14 cellular contexts compared by ENCODE assay signal in the genomic region with DNA sequence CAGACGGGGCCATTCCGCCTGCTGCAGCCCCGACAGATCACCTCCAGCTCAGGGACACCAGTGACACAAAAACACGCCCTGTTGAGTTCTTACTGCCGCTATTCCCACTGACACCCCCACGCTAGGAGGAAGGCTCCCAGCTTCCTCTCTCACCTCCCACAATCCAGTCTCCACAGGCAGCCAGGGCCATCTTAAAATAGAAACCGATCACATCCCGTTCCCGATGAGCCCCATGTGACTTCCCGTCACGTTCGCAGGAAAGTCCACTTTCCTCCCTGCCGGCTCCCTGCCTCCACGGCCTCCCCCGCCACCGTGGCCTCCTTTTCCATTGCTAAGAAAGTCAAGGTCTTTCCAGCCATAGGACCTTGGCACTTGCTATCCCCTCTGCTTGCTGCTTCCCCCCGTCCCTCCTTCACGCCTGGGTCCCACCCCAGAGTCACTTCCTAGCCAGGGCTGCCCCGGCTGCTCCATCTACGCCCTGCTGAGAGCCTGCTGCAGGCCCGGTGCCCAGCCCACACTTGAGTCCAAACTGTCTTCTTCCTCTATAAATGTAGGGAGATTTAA. TPM values are rescaled to one million over a fixed set of nuclear protein-coding genes. Genes with fewer than 3 reads are reported as not detected.
DNase-seq lines count a peak whose midpoint lies in the region; ATAC-seq and TF ChIP-seq lines count a peak whose summit lies in the region.
"Had no signal": no experiment of that assay in that cellular context is flagged by ENCODE, and none has a peak within 500 bp of the region (broad histone marks: within the 10 kb centered on the region; RNA-seq: fewer than 3 reads in every experiment).

No MANE protein-coding gene starts in this region.

- ATAC-seq in body of pancreas (peak; percentile 45), heart left ventricle (peak; percentile 66 to 88 (median 77)), GM19324 (IDR thresholded peaks at IDR 0.05; ENCODE audit: low FRiP score, unreplicated experiment) (no peak), GM18511 (IDR thresholded peaks at IDR 0.05; ENCODE audit: unreplicated experiment) (no peak)

- intact Hi-C loops in body of pancreas (cut with DNase I): loop anchor here (5.0 kb wide), 1 partner anchor 502 kb away; no protein-coding TSS in a partner anchor
- intact Hi-C loops in heart left ventricle (cut with DNase I): no loop called here
- intact Hi-C loops in uterus (cut with DNase I; ENCODE audit: low total_unique reads): no loop called here

- H2AFZ ChIP-seq in neuronal stem cell (ENCODE audit: low read length): peak overlapping the region; percentile 18

- no peak overlapping the region for H3K18ac ChIP-seq in neuronal stem cell (ENCODE audit: low read length)

- DNase-seq in body of pancreas (peak in 1 of 4 donors; percentile 8), heart left ventricle (peak; percentile 76 to 83 (median 78)), neuronal stem cell (ENCODE audit: low spot score) (no peak), uterus (peak; percentile 35 to 49), DMS 273 (lab: John Stamatoyannopoulos, UW; ENCODE audit: unreplicated experiment) (no peak), NAMALWA (ENCODE audit: low spot score) (no peak)
- DNase-seq: CD4-positive, alpha-beta T cell; GDM1; HFFc6; stimulated activated naive CD4-positive, alpha-beta T cell treated with Interleukin-2 at 50 U/mL for 16 hours had no signal

- H3K27ac ChIP-seq in body of pancreas: peak overlapping the region in 2 of 4 donors; percentile 49 to 50
- H3K27ac ChIP-seq in heart left ventricle: peak overlapping the region; percentile 78 to 95 (median 88)
- H3K27ac ChIP-seq in neuronal stem cell (replicated peaks; ENCODE audit: low read length): no peak overlapping the region
- H3K27ac ChIP-seq in uterus: peak overlapping the region; percentile 67 to 74
- H3K27ac ChIP-seq: epithelial cell of prostate had no signal

- H3K9ac ChIP-seq in neuronal stem cell (ENCODE audit: low read depth, low read length, poor library complexity): no peak overlapping the region

- H3K27me3 ChIP-seq in body of pancreas (no peaks in the 10 kb centered on the region), heart left ventricle (no peaks in the 10 kb centered on the region), neuronal stem cell (ENCODE audit: control insufficient read depth in 3 of 3, insufficient read depth in 3 of 3, low read depth in 1 of 3, low read length in 3 of 3) (no peaks in the 10 kb centered on the region), uterus (no peaks in the 10 kb centered on the region)

- H3K4ac ChIP-seq in neuronal stem cell (ENCODE audit: low read length): no peak overlapping the region

- TF ChIP-seq POLR2A in body of pancreas (IDR thresholded peaks at IDR 0.05) (peak in 1 of 3 donors; percentile 13), heart left ventricle (IDR thresholded peaks at IDR 0.05) (peak in 1 of 2 donors; percentile 54), uterus (IDR thresholded peaks at IDR 0.05) (peak in 1 of 2 donors; percentile 32)

- H2BK120ac ChIP-seq in neuronal stem cell (ENCODE audit: low read depth, low read length): peak overlapping the region; percentile 72

- H4K8ac ChIP-seq in neuronal stem cell (ENCODE audit: low read depth, low read length): no peak overlapping the region

- no peak overlapping the region for H3K14ac ChIP-seq in neuronal stem cell (ENCODE audit: low read length)

- no peaks in the 10 kb centered on the region for H3K9me3 ChIP-seq in body of pancreas
- H3K9me3 ChIP-seq in heart left ventricle: no peaks in the 10 kb centered on the region
- peaks cover 0 to 2% of the 10 kb centered on the region in 2 donors for H3K9me3 ChIP-seq in neuronal stem cell (replicated peaks in 1 of 2; ENCODE audit: control insufficient read depth in 2 of 2, insufficient read depth in 1 of 2, low read depth in 1 of 2, low read length in 2 of 2)
- no peaks in the 10 kb centered on the region for H3K9me3 ChIP-seq in uterus

- H3K23ac ChIP-seq in neuronal stem cell (ENCODE audit: low read depth, low read length, poor library complexity): peak overlapping the region; percentile 73

- TF ChIP-seq CTCF in body of pancreas (IDR thresholded peaks at IDR 0.05) (no peak), heart left ventricle (IDR thresholded peaks at IDR 0.05) (no peak), uterus (IDR thresholded peaks at IDR 0.05) (no peak)

- H3K4me2 ChIP-seq in neuronal stem cell (ENCODE audit: insufficient read depth, low read length, poor library complexity, severe bottlenecking): no peak overlapping the region

- H2BK12ac ChIP-seq in neuronal stem cell (ENCODE audit: low read length): peak overlapping the region; percentile 41

- no peak overlapping the region for H3K4me3 ChIP-seq in body of pancreas
- H3K4me3 ChIP-seq in heart left ventricle: peak overlapping the region; percentile 12 to 67 (median 53)
- no peak overlapping the region for H3K4me3 ChIP-seq in neuronal stem cell (ENCODE audit: low read length in 2 of 2)
- H3K4me3 ChIP-seq in uterus: no peak overlapping the region

- H2BK15ac ChIP-seq in neuronal stem cell (ENCODE audit: low read length): no peak overlapping the region

- WGBS in body of pancreas, 2 donors: 78 to 87% methylated on average over 15 to 20 of the region's 21 CpGs
- WGBS in heart left ventricle, 4 donors: 42 to 54% (median 50%) methylated on average over 20 to 21 of the region's 21 CpGs
- no CpG with 5 or more reads among the region's 21 CpGs for WGBS in neuronal stem cell (ENCODE audit: extremely low coverage in 2 of 2, insufficient read length in 2 of 2, insufficient replicate concordance in 1 of 2), 2 donors

- H2BK5ac ChIP-seq in neuronal stem cell (ENCODE audit: low read length): peak overlapping the region; percentile 82

- H3K4me1 ChIP-seq in body of pancreas: peaks cover 2% of the 10 kb centered on the region
- peaks cover 0 to 34% (median 14%) of the 10 kb centered on the region in 12 donors for H3K4me1 ChIP-seq in heart left ventricle
- H3K4me1 ChIP-seq in neuronal stem cell (ENCODE audit: control insufficient read depth in 2 of 2, insufficient read depth in 1 of 2, low read depth in 1 of 2, low read length in 2 of 2): no peaks in the 10 kb centered on the region
- H3K4me1 ChIP-seq in uterus: no peaks in the 10 kb centered on the region

- H2AK5ac ChIP-seq in neuronal stem cell (ENCODE audit: low read depth, low read length): peak overlapping the region; percentile 56

- no peak overlapping the region for H4K91ac ChIP-seq in neuronal stem cell (ENCODE audit: low read depth, low read length, poor library complexity)

- H3K79me1 ChIP-seq in neuronal stem cell (ENCODE audit: low read depth, low read length): no peaks in the 10 kb centered on the region

- H3K36me3 ChIP-seq in body of pancreas (replicated peaks in 1 of 2; ENCODE audit: insufficient read depth in 1 of 2, low read depth in 2 of 2) (no peaks in the 10 kb centered on the region), heart left ventricle (peaks cover 0 to 1% (median 0%) of the 10 kb centered on the region in 9 donors), neuronal stem cell (replicated peaks in 1 of 2; ENCODE audit: control insufficient read depth in 2 of 2, insufficient read depth in 2 of 2, low read length in 2 of 2) (peaks cover 0 to 5% of the 10 kb centered on the region in 2 donors), uterus (no peaks in the 10 kb centered on the region)

RNA-seq across cellular contexts. Expression of a gene that starts 24.0 kb away (rescaled TPM):
- 100 to 1,000 TPM in 1 of 2 donors, 10 to 100 TPM in 1; 76.8 to 114 TPM for total RNA-seq in body of pancreas
- 100 to 1,000 TPM; 110 to 175 (median 128) TPM for total RNA-seq in heart left ventricle
- 100 to 1,000 TPM in 1 of 2 donors, 10 to 100 TPM in 1; 88.9 to 211 TPM for polyA plus RNA-seq in heart left ventricle
- polyA plus RNA-seq in neuronal stem cell (2013, experiment 1 of 2): 115 TPM
- 115 TPM for polyA plus RNA-seq in neuronal stem cell (2013, experiment 2 of 2)
- 100 to 1,000 TPM; 101 to 236 (median 123) TPM for total RNA-seq in uterus

RNA-seq across cellular contexts. Expression of a gene that starts 32.6 kb away (rescaled TPM):
- total RNA-seq in body of pancreas (1 to 10 TPM in 1 of 2 donors, not detected in 1; 1.8 TPM), heart left ventricle (1 to 10 TPM; 1.6 to 9.3 (median 3.2) TPM), uterus (1 to 10 TPM in 2 of 4 donors, under 1 TPM in 1, not detected in 1; 0.77 to 6.3 (median 4.9) TPM)
- 1 to 10 TPM; 3.4 to 7.2 TPM for polyA plus RNA-seq in heart left ventricle
- 5.8 TPM for polyA plus RNA-seq in neuronal stem cell (2013, experiment 1 of 2)
- 5.8 TPM for polyA plus RNA-seq in neuronal stem cell (2013, experiment 2 of 2)
- total RNA-seq: activated T-helper 1 cell treated with anti-CD3 and anti-CD28 coated beads, Interleukin-12 subunit alpha, Interleukin-12 subunit beta, Interleukin-2, Interleukin-4 antibody, amounts not matched to agents 30 ng/mL and 10 ng/mL and 1 ng/mL, durations not matched to agents 14 hours and 24 hours and 36 hours; CD4-positive, alpha-beta T cell had no signal

RNA-seq across cellular contexts. Expression of a gene that starts 47.3 kb away (rescaled TPM):
- not detected for total RNA-seq in body of pancreas
- total RNA-seq in heart left ventricle: under 1 TPM in 2 of 9 donors, not detected in 7; 0.30 to 0.67 TPM
- polyA plus RNA-seq in heart left ventricle: 10 to 100 TPM in 1 of 2 donors, not detected in 1; 12.4 TPM
- 5.5 TPM for polyA plus RNA-seq in neuronal stem cell (2013, experiment 1 of 2)
- 5.3 TPM for polyA plus RNA-seq in neuronal stem cell (2013, experiment 2 of 2)
- under 1 TPM in 1 of 4 donors, not detected in 3; 0.55 TPM for total RNA-seq in uterus

RNA-seq across cellular contexts. Expression of a gene that starts 51.9 kb away (rescaled TPM):
- total RNA-seq in body of pancreas (10 to 100 TPM; 40.9 to 67.5 TPM), heart left ventricle (100 to 1,000 TPM; 147 to 418 (median 258) TPM), uterus (10 to 100 TPM; 55.6 to 67.4 (median 62.8) TPM)
- polyA plus RNA-seq in heart left ventricle: 100 to 1,000 TPM; 210 to 314 TPM
- 22.0 TPM for polyA plus RNA-seq in neuronal stem cell (2013, experiment 1 of 2)
- polyA plus RNA-seq in neuronal stem cell (2013, experiment 2 of 2): 19.8 TPM

Comparison
In these comparisons a context has a peak if more than half of its experiments do, and no peak if none do; other contexts are left out.
1. ATAC-seq: peak in body of pancreas (single experiment) and heart left ventricle (4 of 4); none in GM19324 (single experiment) and GM18511 (single experiment).
2. DNase-seq: peak in heart left ventricle (5 of 5) and uterus (2 of 2); none in neuronal stem cell (single experiment), DMS 273 (single experiment) and NAMALWA (single experiment).
3. H3K4me3 ChIP-seq: peak in heart left ventricle (12 of 12); none in body of pancreas (0 of 2), neuronal stem cell (0 of 2) and uterus (0 of 2).